15 cellular contexts compared by ENCODE assay signal in the genomic region with DNA sequence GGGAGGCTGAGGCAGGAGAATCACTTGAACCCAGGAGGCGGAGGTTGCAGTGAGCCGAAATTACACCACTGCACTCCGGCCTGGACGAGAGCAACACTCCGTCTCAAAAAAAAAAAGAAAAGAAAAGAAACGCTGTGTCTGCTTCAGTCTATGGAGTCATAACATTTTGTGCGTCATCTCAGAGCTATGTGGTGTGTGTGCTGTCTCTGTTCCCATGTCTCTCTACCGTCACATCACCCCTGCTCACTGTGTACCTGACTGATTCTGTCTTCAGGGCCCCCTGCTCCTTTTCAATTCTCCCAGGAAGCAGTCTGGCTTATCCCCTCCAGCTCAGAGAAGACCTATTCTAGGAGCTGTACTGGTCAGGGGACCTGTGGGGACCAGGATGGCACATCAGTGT. TPM values are rescaled to one million over a fixed set of nuclear protein-coding genes. Genes with fewer than 3 reads are reported as not detected.
DNase-seq lines count a peak whose midpoint lies in the region; ATAC-seq, FAIRE-seq and TF ChIP-seq lines count a peak whose summit lies in the region.
"Had no signal": no experiment of that assay in that cellular context is flagged by ENCODE, and none has a peak within 500 bp of the region (broad histone marks: within the 10 kb centered on the region; RNA-seq: fewer than 3 reads in every experiment).

No MANE protein-coding gene starts in this region.

- SMC1A ChIA-PET in GM12878 (lab: Charles Lee; ENCODE audit: uncharacterized antibody, unreplicated experiment) = interaction anchor here (0.6 kb wide), 1 partner anchor 54 kb away, joined by 4 read pairs; no protein-coding TSS in a partner anchor

- peaks cover 5% of the 10 kb centered on the region for H3K4me1 ChIP-seq in CD4-positive, CD25-positive, alpha-beta regulatory T cell (ENCODE audit: control insufficient read depth, insufficient read depth, low read length, poor library complexity, severe bottlenecking)
- H3K4me1 ChIP-seq in GM12878 (ENCODE audit: control insufficient read depth, insufficient read depth, low read length) (no peaks in the 10 kb centered on the region), mesenchymal stem cell (ENCODE audit: control insufficient read depth, insufficient read depth, low read depth, low read length) (peaks cover 21% of the 10 kb centered on the region), pancreas (peaks cover 1 to 29% (median 20%) of the 10 kb centered on the region in 3 donors)

- H3K4me3 Mint-ChIP-seq in CD4-positive, CD25-positive, alpha-beta regulatory T cell = no peak overlapping the region
- no peak overlapping the region for H3K4me3 Mint-ChIP-seq in T-helper 2 cell treated with Interferon-gamma antibody and Interleukin-4, amounts not matched to agents 5 μg/mL and 100 μg/mL, for 36 hours
- H3K4me3 Mint-ChIP-seq: HFFc6 had no signal

- ATAC-seq in CD4-positive, CD25-positive, alpha-beta regulatory T cell (ENCODE audit: low read depth in 2 of 2) = no peak
- ATAC-seq in GM12878 = no peak
- peak; percentile 24 to 39 (median 25) for ATAC-seq in pancreas

- FAIRE-seq in GM12878 (lab: Jason Lieb, UNC) = peak; percentile 57
- FAIRE-seq in pancreas (lab: Jason Lieb, UNC) = no peak

- intact Hi-C loops in GM12878 (cut with micrococcal nuclease; ENCODE audit: unreplicated experiment) (no loop called here), pancreas (cut with DNase I) (no loop called here)

- no peak overlapping the region for H3K23ac ChIP-seq in mesenchymal stem cell (ENCODE audit: low read length in 2 of 2)

- H3K27ac ChIP-seq in CD4-positive, CD25-positive, alpha-beta regulatory T cell (ENCODE audit: insufficient read depth, low read length, poor library complexity, severe bottlenecking) = no peak overlapping the region
- no peak overlapping the region for H3K27ac ChIP-seq in GM12878 (ENCODE audit: control insufficient read depth, insufficient read depth)
- H3K27ac ChIP-seq in mesenchymal stem cell (ENCODE audit: low read length, poor library complexity, severe bottlenecking) = no peak overlapping the region
- peak overlapping the region; percentile 73 to 92 (median 82) for H3K27ac ChIP-seq in pancreas
- H3K27ac ChIP-seq: BLaER1, HL-60 had no signal

- H3K36me3 Mint-ChIP-seq in CD4-positive, CD25-positive, alpha-beta regulatory T cell = peaks cover 5% of the 10 kb centered on the region
- no peaks in the 10 kb centered on the region for H3K36me3 Mint-ChIP-seq in T-helper 2 cell treated with Interferon-gamma antibody and Interleukin-4, amounts not matched to agents 5 μg/mL and 100 μg/mL, for 36 hours (ENCODE audit: low read depth)

- peaks cover 0 to 16% (median 8%) of the 10 kb centered on the region in 4 donors for H3K4me1 Mint-ChIP-seq in CD4-positive, CD25-positive, alpha-beta regulatory T cell
- no peaks in the 10 kb centered on the region for H3K4me1 Mint-ChIP-seq in T-helper 2 cell treated with Interferon-gamma antibody and Interleukin-4, amounts not matched to agents 5 μg/mL and 100 μg/mL, for 36 hours (ENCODE audit: low read depth)

- H3K36me3 ChIP-seq in CD4-positive, CD25-positive, alpha-beta regulatory T cell (ENCODE audit: control insufficient read depth, insufficient read depth, low read length) = no peaks in the 10 kb centered on the region
- H3K36me3 ChIP-seq in GM12878 (ENCODE audit: control insufficient read depth in 2 of 2, insufficient read depth in 2 of 2, low read length in 1 of 2) (no peaks in the 10 kb centered on the region), mesenchymal stem cell (ENCODE audit: control insufficient read depth in 1 of 2, insufficient read depth in 2 of 2, low read depth in 1 of 2, low read length in 2 of 2) (peaks cover 22 to 31% of the 10 kb centered on the region in 2 experiments), pancreas (peaks cover 0 to 4% (median 0%) of the 10 kb centered on the region in 3 donors)

- no peak for TF ChIP-seq CTCF in GM12878 (IDR thresholded peaks at IDR 0.05 in 2 of 3, conservative IDR thresholded peaks at IDR 0.05 in 1 of 3; ENCODE audit: control insufficient read depth in 2 of 3, extremely low read depth in 1 of 3, insufficient read depth in 1 of 3, low read depth in 3 of 3, low read length in 3 of 3)
- TF ChIP-seq CTCF in pancreas (IDR thresholded peaks at IDR 0.05) = no peak

- no peak overlapping the region for H3K18ac ChIP-seq in mesenchymal stem cell (ENCODE audit: low read depth in 1 of 2, low read length in 2 of 2)

- no peaks in the 10 kb centered on the region for H3K27me3 Mint-ChIP-seq in CD4-positive, CD25-positive, alpha-beta regulatory T cell
- H3K27me3 Mint-ChIP-seq in T-helper 2 cell treated with Interferon-gamma antibody and Interleukin-4, amounts not matched to agents 5 μg/mL and 100 μg/mL, for 36 hours (ENCODE audit: low read depth) = no peaks in the 10 kb centered on the region

- H3K27me3 ChIP-seq in CD4-positive, CD25-positive, alpha-beta regulatory T cell (ENCODE audit: control insufficient read depth, insufficient read depth, low read length) = no peaks in the 10 kb centered on the region
- H3K27me3 ChIP-seq in GM12878 (replicated peaks in 1 of 2; ENCODE audit: control insufficient read depth in 2 of 2, insufficient read depth in 2 of 2, low read length in 1 of 2) (no peaks in the 10 kb centered on the region), mesenchymal stem cell (ENCODE audit: control insufficient read depth in 1 of 2, insufficient read depth in 1 of 2, low read length in 2 of 2) (no peaks in the 10 kb centered on the region), pancreas (no peaks in the 10 kb centered on the region)
- H3K27me3 ChIP-seq: BLaER1 had no signal

- no peaks in the 10 kb centered on the region for H3K9me3 Mint-ChIP-seq in CD4-positive, CD25-positive, alpha-beta regulatory T cell
- no peaks in the 10 kb centered on the region for H3K9me3 Mint-ChIP-seq in T-helper 2 cell treated with Interferon-gamma antibody and Interleukin-4, amounts not matched to agents 5 μg/mL and 100 μg/mL, for 36 hours
- H3K9me3 Mint-ChIP-seq: HFFc6 had no signal

- no peak overlapping the region for H3K14ac ChIP-seq in mesenchymal stem cell (ENCODE audit: low read length in 2 of 2)

- no peak for TF ChIP-seq RAD21 in GM12878 (IDR thresholded peaks at IDR 0.05; ENCODE audit: insufficient read depth, low read depth, low read length)

- H2BK5ac ChIP-seq in mesenchymal stem cell (ENCODE audit: low read depth, low read length, poor library complexity, severe bottlenecking) = no peak overlapping the region

- CTCF ChIA-PET in GM12878 (lab: Yijun Ruan, JAX) = interaction anchor here (0.6 kb wide), 1 partner anchor 62 kb away, joined by 3 read pairs; no protein-coding TSS in a partner anchor

- no peaks in the 10 kb centered on the region for H3K9me3 ChIP-seq in CD4-positive, CD25-positive, alpha-beta regulatory T cell (ENCODE audit: control insufficient read depth in 2 of 2, low read length in 2 of 2)
- H3K9me3 ChIP-seq in GM12878 (replicated peaks; ENCODE audit: control insufficient read depth, insufficient read depth, low read length) = no peaks in the 10 kb centered on the region
- H3K9me3 ChIP-seq in mesenchymal stem cell (ENCODE audit: control insufficient read depth, low read length) = no peaks in the 10 kb centered on the region
- no peaks in the 10 kb centered on the region for H3K9me3 ChIP-seq in pancreas
- H3K9me3 ChIP-seq: BLaER1 had no signal

- H2BK12ac ChIP-seq in mesenchymal stem cell (ENCODE audit: low read length in 2 of 2) = no peak overlapping the region

- no peak for DNase-seq in CD4-positive, CD25-positive, alpha-beta regulatory T cell
- DNase-seq in GM12878 (ENCODE audit: low read depth, low spot score) (no peak), mesenchymal stem cell (no peak), pancreas (no peak), pons (ENCODE audit: low spot score) (no peak)
- no peak for DNase-seq in T-helper 2 cell treated with Interferon-gamma antibody and Interleukin-4, amounts not matched to agents 5 μg/mL and 100 μg/mL, for 36 hours (ENCODE audit: low spot score)
- DNase-seq in activated CD4-positive, CD25-positive, alpha-beta regulatory T cell treated with anti-CD3 and anti-CD28 coated beads, Interleukin-2, amount 50 U/mL, for 72 hours = no peak
- DNase-seq: 8988T, AML-193, DMS53, GF-D8, HCEC 1CT, HFFc6 had no signal

- H2BK15ac ChIP-seq in mesenchymal stem cell (ENCODE audit: low read depth, poor library complexity, severe bottlenecking) = no peak overlapping the region

- H3K4ac ChIP-seq in mesenchymal stem cell (ENCODE audit: low read depth in 1 of 2, low read length in 2 of 2) = no peak overlapping the region

- no peak for TF ChIP-seq EP300 in GM12878 (IDR thresholded peaks at IDR 0.05; ENCODE audit: borderline replicate concordance in 1 of 2, control insufficient read depth in 1 of 2, low read depth in 2 of 2, low read length in 2 of 2)

- no peak overlapping the region for H3K4me3 ChIP-seq in CD4-positive, CD25-positive, alpha-beta regulatory T cell (ENCODE audit: low read depth, low read length)
- no peak overlapping the region for H3K4me3 ChIP-seq in GM12878
- no peak overlapping the region for H3K4me3 ChIP-seq in mesenchymal stem cell (ENCODE audit: insufficient read depth in 1 of 2, low read depth in 1 of 2, low read length in 2 of 2)
- peak overlapping the region in 3 of 4 donors; percentile 5 to 41 (median 24) for H3K4me3 ChIP-seq in pancreas
- H3K4me3 ChIP-seq: BLaER1 had no signal

- H3K4me2 ChIP-seq in GM12878 (ENCODE audit: control insufficient read depth, insufficient read depth) = no peak overlapping the region
- no peak overlapping the region for H3K4me2 ChIP-seq in mesenchymal stem cell (ENCODE audit: low read length, poor library complexity, severe bottlenecking)
- H3K4me2 ChIP-seq: BLaER1 had no signal

- H4K8ac ChIP-seq in mesenchymal stem cell (ENCODE audit: low read length) = no peak overlapping the region

- no peaks in the 10 kb centered on the region for H4K20me1 ChIP-seq in GM12878 (ENCODE audit: control insufficient read depth, insufficient read depth)
- H4K20me1 ChIP-seq: BLaER1 had no signal

- no peak overlapping the region for H2AFZ ChIP-seq in GM12878 (ENCODE audit: control insufficient read depth, low read depth, low read length)
- H2AFZ ChIP-seq in mesenchymal stem cell (ENCODE audit: low read depth, low read length) = no peak overlapping the region

- in situ Hi-C loops in GM12878 (cut with MboI) = no loop called here

- BruUV-seq in GM12878 (replicated peaks; lab: Mats Ljungman, UMichigan) = no TSS peak

- RAD21 ChIA-PET in GM12878 (lab: Charles Lee; ENCODE audit: unreplicated experiment) = no interaction called here

- no peaks in the 10 kb centered on the region for H3K79me2 ChIP-seq in GM12878 (ENCODE audit: control insufficient read depth, insufficient read depth, low read length)

- no peak overlapping the region for H4K91ac ChIP-seq in mesenchymal stem cell (ENCODE audit: low read length)

- no peak overlapping the region for H3K9ac ChIP-seq in GM12878 (ENCODE audit: control insufficient read depth, insufficient read depth, low read length)
- no peak overlapping the region for H3K9ac ChIP-seq in mesenchymal stem cell (ENCODE audit: low read length)
- H3K9ac ChIP-seq: BLaER1 had no signal

- H3K79me1 ChIP-seq in mesenchymal stem cell (replicated peaks; ENCODE audit: low read length, poor library complexity, severe bottlenecking) = peaks cover 11% of the 10 kb centered on the region

- H2BK120ac ChIP-seq in mesenchymal stem cell (ENCODE audit: low read depth, low read length) = no peak overlapping the region

- TF ChIP-seq POLR2A in GM12878 (IDR thresholded peaks at IDR 0.05; ENCODE audit: low read depth, low read length) = no peak

- peak overlapping the region; percentile 86 for H2AK5ac ChIP-seq in mesenchymal stem cell (ENCODE audit: low read length, severe bottlenecking)

- 83% methylated on average over 8 of the region's 8 CpGs for WGBS in GM12878 (ENCODE audit: insufficient coverage, insufficient replicate concordance, low lambda C conversion rate, missing lambda C conversion rate)
- 91% methylated on average over 8 of the region's 8 CpGs for WGBS in mesenchymal stem cell
- WGBS in pancreas, 2 donors = 37 to 57% methylated on average over 8 of the region's 8 CpGs

- H3K27ac Mint-ChIP-seq in CD4-positive, CD25-positive, alpha-beta regulatory T cell = peak overlapping the region in 2 of 3 donors; percentile 56 to 62
- no peak overlapping the region for H3K27ac Mint-ChIP-seq in T-helper 2 cell treated with Interferon-gamma antibody and Interleukin-4, amounts not matched to agents 5 μg/mL and 100 μg/mL, for 36 hours
- H3K27ac Mint-ChIP-seq: HFFc6 had no signal

- POLR2A ChIA-PET in GM12878 (lab: Charles Lee) = no interaction called here

RNA-seq across cellular contexts. Expression of a gene that starts 7.0 kb away (rescaled TPM):
- total RNA-seq in CD4-positive, CD25-positive, alpha-beta regulatory T cell = 7.2 TPM
- polyA plus RNA-seq in CD4-positive, CD25-positive, alpha-beta regulatory T cell = 1 to 10 TPM; 1.2 to 2.8 (median 1.9) TPM
- 16.5 and 17.6 TPM in 2 replicates for total RNA-seq in GM12878 (2013; cell fraction: nucleolus; rRNA removed)
- total RNA-seq in GM12878 (2014; rRNA removed) (2.6 and 3.1 TPM in 2 replicates), GM12878 (2014; rRNA removed; fragmentation: Illumina TruSeq; extraction: Trizol) (3.0 and 3.3 TPM in 2 replicates), GM12878 (2021) (3.7 and 4.7 TPM in 2 replicates), pancreas (1 to 10 TPM; 2.8 to 5.0 (median 4.0) TPM)
- 1.3 TPM for polyA plus RNA-seq in GM12878 (2011; ENCODE audit: low read depth)
- polyA plus RNA-seq in GM12878 (2011; rRNA removed) (2.5 and 4.1 TPM in 2 replicates), GM12878 (2014; fragmentation: Illumina TruSeq; extraction: Trizol) (3.6 and 7.0 TPM in 2 replicates), GM12878 (2014; fragmentation: Nextera tagmentation; extraction: Ambion mirVana) (1 to 10 TPM; 2.0 to 5.8 TPM), GM12878 (2014; rRNA removed) (1.9 and 2.6 TPM in 2 replicates), GM12878 (2016; fragmentation: Nextera tagmentation; extraction: Ambion mirVana) (1 to 10 TPM; 6.7 TPM), pancreas (1 to 10 TPM; 7.6 to 9.1 TPM)
- polyA plus RNA-seq in GM12878 (2011; cell fraction: cytosol; rRNA removed) = 3.5 and 4.6 TPM in 2 replicates
- 10.9 and 12.8 TPM in 2 replicates for polyA plus RNA-seq in GM12878 (2011; cell fraction: nucleus; rRNA removed)
- polyA plus RNA-seq in GM12878 (2012) = 2.1 and 3.8 TPM in 2 replicates
- 5.2 and 8.1 TPM in 2 replicates for polyA minus RNA-seq in GM12878 (2011; rRNA and poly(A)+ RNA removed)
- 1.9 and 3.8 TPM in 2 replicates for polyA minus RNA-seq in GM12878 (2011; cell fraction: cytosol; rRNA and poly(A)+ RNA removed)
- 3.9 and 6.8 TPM in 2 replicates for polyA minus RNA-seq in GM12878 (2011; cell fraction: nucleus; rRNA and poly(A)+ RNA removed)
- polyA plus RNA-seq in mesenchymal stem cell (2013, experiment 1 of 2) = 4.7 TPM
- 5.0 TPM for polyA plus RNA-seq in mesenchymal stem cell (2013, experiment 2 of 2)

RNA-seq across cellular contexts. Expression of a gene that starts 17.9 kb away (rescaled TPM):
- 6.9 TPM for total RNA-seq in CD4-positive, CD25-positive, alpha-beta regulatory T cell
- 1 to 10 TPM; 1.1 to 2.0 (median 1.4) TPM for polyA plus RNA-seq in CD4-positive, CD25-positive, alpha-beta regulatory T cell
- total RNA-seq in GM12878 (2013; cell fraction: nucleolus; rRNA removed) = 0.15 TPM in 1 of 2 replicates, not detected in the other
- total RNA-seq in GM12878 (2014; rRNA removed) (0.44 and 0.56 TPM in 2 replicates), GM12878 (2014; rRNA removed; fragmentation: Illumina TruSeq; extraction: Trizol) (0.05 and 0.09 TPM in 2 replicates), GM12878 (2021) (0.29 and 0.62 TPM in 2 replicates), pancreas (100 to 1,000 TPM in 5 of 6 donors, 10 to 100 TPM in 1; 72.5 to 207 (median 123) TPM)
- 0.33 TPM for polyA plus RNA-seq in GM12878 (2011; ENCODE audit: low read depth)
- polyA plus RNA-seq in GM12878 (2011; rRNA removed) (1.1 and 1.6 TPM in 2 replicates), GM12878 (2014; fragmentation: Illumina TruSeq; extraction: Trizol) (0.05 and 0.10 TPM in 2 replicates), GM12878 (2014; fragmentation: Nextera tagmentation; extraction: Ambion mirVana) (under 1 TPM; 0.07 to 0.23 TPM), GM12878 (2014; rRNA removed) (0.08 and 0.38 TPM in 2 replicates), GM12878 (2016; fragmentation: Nextera tagmentation; extraction: Ambion mirVana) (under 1 TPM; 0.26 to 0.86 TPM), pancreas (10 to 100 TPM; 27.8 to 53.8 TPM)
- polyA plus RNA-seq in GM12878 (2011; cell fraction: cytosol; rRNA removed) = 2.1 and 2.7 TPM in 2 replicates
- polyA plus RNA-seq in GM12878 (2011; cell fraction: nucleus; rRNA removed) = 3.6 and 5.1 TPM in 2 replicates
- polyA plus RNA-seq in GM12878 (2012) = 0.76 and 1.2 TPM in 2 replicates
- 3.9 and 6.3 TPM in 2 replicates for polyA minus RNA-seq in GM12878 (2011; rRNA and poly(A)+ RNA removed)
- polyA minus RNA-seq in GM12878 (2011; cell fraction: cytosol; rRNA and poly(A)+ RNA removed) = 0.27 and 1.2 TPM in 2 replicates
- 0.77 and 0.85 TPM in 2 replicates for polyA minus RNA-seq in GM12878 (2011; cell fraction: nucleus; rRNA and poly(A)+ RNA removed)
- polyA plus RNA-seq in mesenchymal stem cell (2013, experiment 1 of 2) = 38.4 TPM
- polyA plus RNA-seq in mesenchymal stem cell (2013, experiment 2 of 2) = 38.9 TPM

RNA-seq across cellular contexts. Expression of a gene that starts 29.5 kb away (rescaled TPM):
- 73.4 TPM for total RNA-seq in CD4-positive, CD25-positive, alpha-beta regulatory T cell
- polyA plus RNA-seq in CD4-positive, CD25-positive, alpha-beta regulatory T cell = 10 to 100 TPM; 19.7 to 30.9 (median 20.6) TPM
- total RNA-seq in GM12878 (2013; cell fraction: nucleolus; rRNA removed) = 35.7 and 41.6 TPM in 2 replicates
- total RNA-seq in GM12878 (2014; rRNA removed) = 20.7 and 21.4 TPM in 2 replicates
- total RNA-seq in GM12878 (2014; rRNA removed; fragmentation: Illumina TruSeq; extraction: Trizol) = 19.1 and 20.6 TPM in 2 replicates
- total RNA-seq in GM12878 (2021) = 24.7 and 31.2 TPM in 2 replicates
- polyA plus RNA-seq in GM12878 (2011; ENCODE audit: low read depth) = 8.8 TPM
- polyA plus RNA-seq in GM12878 (2011; rRNA removed) = 7.3 and 9.4 TPM in 2 replicates
- 7.2 and 7.7 TPM in 2 replicates for polyA plus RNA-seq in GM12878 (2011; cell fraction: cytosol; rRNA removed)
- 39.6 and 44.2 TPM in 2 replicates for polyA plus RNA-seq in GM12878 (2011; cell fraction: nucleus; rRNA removed)
- 10.6 and 11.9 TPM in 2 replicates for polyA plus RNA-seq in GM12878 (2012)
- polyA plus RNA-seq in GM12878 (2014; fragmentation: Illumina TruSeq; extraction: Trizol) = 17.5 and 20.1 TPM in 2 replicates
- 1 to 10 TPM; 4.2 to 6.7 TPM for polyA plus RNA-seq in GM12878 (2014; fragmentation: Nextera tagmentation; extraction: Ambion mirVana)
- polyA plus RNA-seq in GM12878 (2014; rRNA removed) = 20.7 and 21.9 TPM in 2 replicates
- polyA plus RNA-seq in GM12878 (2016; fragmentation: Nextera tagmentation; extraction: Ambion mirVana) = 10 to 100 TPM; 15.2 to 20.3 TPM
- polyA minus RNA-seq in GM12878 (2011; rRNA and poly(A)+ RNA removed) = 10.6 and 14.2 TPM in 2 replicates
- 5.3 and 6.9 TPM in 2 replicates for polyA minus RNA-seq in GM12878 (2011; cell fraction: cytosol; rRNA and poly(A)+ RNA removed)
- polyA minus RNA-seq in GM12878 (2011; cell fraction: nucleus; rRNA and poly(A)+ RNA removed) = 5.8 and 12.5 TPM in 2 replicates
- 38.8 TPM for polyA plus RNA-seq in mesenchymal stem cell (2013, experiment 1 of 2)
- 35.7 TPM for polyA plus RNA-seq in mesenchymal stem cell (2013, experiment 2 of 2)
- 10 to 100 TPM; 12.9 to 27.4 (median 23.7) TPM for total RNA-seq in pancreas
- 10 to 100 TPM; 42.1 to 56.3 TPM for polyA plus RNA-seq in pancreas

Comparison
In these comparisons a context has a peak if more than half of its experiments do, and no peak if none do; other contexts are left out.
1. ATAC-seq: peak in pancreas (4 of 4); none in CD4-positive, CD25-positive, alpha-beta regulatory T cell (0 of 2) and GM12878 (single experiment).
2. H3K27ac ChIP-seq: peak in pancreas (4 of 4); none in CD4-positive, CD25-positive, alpha-beta regulatory T cell (single experiment), GM12878 (single experiment) and mesenchymal stem cell (single experiment).
3. H3K4me3 ChIP-seq: peak in pancreas (3 of 4); none in CD4-positive, CD25-positive, alpha-beta regulatory T cell (single experiment), GM12878 (single experiment) and mesenchymal stem cell (0 of 2).